10 cellular contexts compared by ENCODE assay signal in genomic region chr22:24420977-24421343, GRCh38.
"Had no signal": no experiment of that assay in that cellular context is flagged by ENCODE, and none has a peak within 500 bp of the region (broad histone marks: within the 10 kb centered on the region; RNA-seq: fewer than 3 reads in every experiment).

No MANE protein-coding gene starts in this region.

- H3K36me3 Mint-ChIP-seq: naive thymus-derived CD4-positive, alpha-beta T cell had no signal

- H3K27ac Mint-ChIP-seq: activated CD8-positive, alpha-beta T cell treated with anti-CD3 and anti-CD28 coated beads for 36 hours had no signal

- H3K9me3 Mint-ChIP-seq: activated CD8-positive, alpha-beta T cell treated with anti-CD3 and anti-CD28 coated beads for 36 hours; naive thymus-derived CD4-positive, alpha-beta T cell had no signal

- H3K9me3 ChIP-seq: psoas muscle, suprapubic skin, upper lobe of left lung had no signal

- H3K27ac ChIP-seq: psoas muscle, suprapubic skin had no signal

- DNase-seq: kidney glomerular epithelial cell; occipital lobe; stimulated activated naive CD8-positive, alpha-beta T cell treated with anti-CD3 and anti-CD28 coated beads, Interleukin-15, Interleukin-2, amounts not matched to agents 100 U/mL and 50 U/mL, for 24 hours; upper lobe of left lung had no signal

- H3K4me3 Mint-ChIP-seq: activated CD8-positive, alpha-beta T cell treated with anti-CD3 and anti-CD28 coated beads for 36 hours had no signal

- H3K27me3 ChIP-seq: upper lobe of left lung had no signal

- H3K4me3 ChIP-seq: coronary artery, lung, psoas muscle, suprapubic skin, upper lobe of left lung had no signal
